12 cellular contexts compared by ENCODE assay signal in the genomic region with DNA sequence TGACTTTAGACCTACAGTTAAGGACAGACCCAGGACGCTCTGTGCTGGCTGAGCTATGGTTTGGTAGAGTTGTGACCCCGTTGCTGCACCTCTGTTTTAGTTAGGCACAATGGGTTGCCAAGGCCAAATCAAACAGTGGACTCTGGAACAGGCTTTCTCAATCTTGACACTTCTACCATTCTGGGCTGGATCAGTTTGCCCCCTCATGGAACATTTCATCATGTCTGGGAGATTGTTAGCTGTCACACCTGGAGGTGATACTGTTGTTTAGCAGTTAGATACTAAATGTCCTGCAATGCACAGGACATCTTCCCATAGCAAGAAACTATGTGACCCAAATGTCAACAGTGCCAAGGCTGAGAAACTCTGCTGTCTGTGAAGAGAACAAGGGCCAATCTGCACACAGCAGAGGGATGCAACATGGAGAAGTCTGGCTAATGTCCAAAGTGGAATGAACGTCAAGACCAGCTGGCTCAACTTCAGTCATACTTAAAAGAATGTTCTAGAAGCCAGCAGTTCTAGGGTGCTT.
DNase-seq lines count a peak whose midpoint lies in the region; ATAC-seq and TF ChIP-seq lines count a peak whose summit lies in the region.
"Had no signal": no experiment of that assay in that cellular context is flagged by ENCODE, and none has a peak within 500 bp of the region (broad histone marks: within the 10 kb centered on the region; RNA-seq: fewer than 3 reads in every experiment).

No MANE protein-coding gene starts in this region.

- H3K27ac Mint-ChIP-seq in MCF 10A (ENCODE audit: low read depth, unreplicated experiment): no peak overlapping the region

- H3K4me1 Mint-ChIP-seq in MCF 10A (ENCODE audit: insufficient read depth, unreplicated experiment): peaks cover 11% of the 10 kb centered on the region

- H3K27me3 ChIP-seq in heart right ventricle: peaks cover 0 to 38% (median 8%) of the 10 kb centered on the region in 7 donors

- peak in 7 of 8 donors; percentile 30 to 62 (median 49) for ATAC-seq in heart right ventricle
- ATAC-seq in sciatic nerve: peak; percentile 25
- no peak for ATAC-seq in GM21447 (IDR thresholded peaks at IDR 0.05; ENCODE audit: unreplicated experiment)
- ATAC-seq: GM12878 had no signal

- WGBS in heart right ventricle, 2 donors: 64% methylated on average over 3 of the region's 3 CpGs

- CTCF ChIA-PET in MCF 10A (lab: Yijun Ruan, JAX): no interaction called here

- H3K36me3 Mint-ChIP-seq in MCF 10A (ENCODE audit: insufficient read depth, unreplicated experiment): peaks cover 14% of the 10 kb centered on the region
- H3K36me3 Mint-ChIP-seq: brain had no signal

- BruUV-seq in MCF 10A (replicated peaks; lab: Mats Ljungman, UMichigan): no TSS peak

- no peaks in the 10 kb centered on the region for H3K9me3 Mint-ChIP-seq in MCF 10A (ENCODE audit: unreplicated experiment)
- H3K9me3 Mint-ChIP-seq: brain had no signal

- no peaks in the 10 kb centered on the region for H3K27me3 Mint-ChIP-seq in MCF 10A (ENCODE audit: insufficient read depth, unreplicated experiment)
- H3K27me3 Mint-ChIP-seq: brain had no signal

- peaks cover 0 to 14% (median 0%) of the 10 kb centered on the region in 9 donors for H3K36me3 ChIP-seq in heart right ventricle

- H3K4me3 Mint-ChIP-seq in MCF 10A (ENCODE audit: unreplicated experiment): no peak overlapping the region
- H3K4me3 Mint-ChIP-seq: brain had no signal

- no peak for TF ChIP-seq CTCF in MCF 10A (IDR thresholded peaks at IDR 0.05; ENCODE audit: unreplicated experiment)
- no peak for TF ChIP-seq CTCF in heart right ventricle (IDR thresholded peaks at IDR 0.05)

- H3K4me3 ChIP-seq in heart right ventricle: no peak overlapping the region
- H3K4me3 ChIP-seq: GM12878 had no signal

- DNase-seq in ELR (ENCODE audit: low read depth): peak; percentile 37
- DNase-seq in MCF 10A (ENCODE audit: unreplicated experiment): peak; percentile 10
- DNase-seq in heart right ventricle: no peak
- DNase-seq in sciatic nerve (ENCODE audit: low spot score): no peak
- DNase-seq in posterior vena cava (ENCODE audit: low spot score): no peak
- no peak for DNase-seq in MV-4-11 (lab: John Stamatoyannopoulos, UW)
- no peak for DNase-seq in SHP77 treated with DMSO at 0.1 percent for 48 hours (lab: John Stamatoyannopoulos, UW)
- DNase-seq: NCI-H1436, T1000 had no signal

- intact Hi-C loops in MCF 10A (cut with micrococcal nuclease): no loop called here
- intact Hi-C loops in heart right ventricle (cut with DNase I): no loop called here
- intact Hi-C loops in sciatic nerve (cut with DNase I): no loop called here
- intact Hi-C loops in posterior vena cava (cut with DNase I): no loop called here

- POLR2A ChIA-PET in MCF 10A (lab: Yijun Ruan, JAX): interaction anchor here (0.6 to 0.9 kb wide), 2 partner anchors 42 to 209 kb away, joined by 3 to 5 read pairs; no protein-coding TSS in a partner anchor

- no peak overlapping the region for H3K27ac ChIP-seq in heart right ventricle

- peaks cover 0 to 22% (median 0%) of the 10 kb centered on the region in 9 donors for H3K4me1 ChIP-seq in heart right ventricle

- H3K9me3 ChIP-seq in heart right ventricle: no peaks in the 10 kb centered on the region

Comparison
In these comparisons a context has a peak if more than half of its experiments do, and no peak if none do; other contexts are left out.
1. DNase-seq: peak in ELR (single experiment) and MCF 10A (single experiment); none in heart right ventricle (0 of 2), sciatic nerve (single experiment), posterior vena cava (single experiment), MV-4-11 (single experiment) and SHP77 treated with DMSO at 0.1 percent for 48 hours (single experiment).